1 cellular context compared by ENCODE assay signal in the genomic region with DNA sequence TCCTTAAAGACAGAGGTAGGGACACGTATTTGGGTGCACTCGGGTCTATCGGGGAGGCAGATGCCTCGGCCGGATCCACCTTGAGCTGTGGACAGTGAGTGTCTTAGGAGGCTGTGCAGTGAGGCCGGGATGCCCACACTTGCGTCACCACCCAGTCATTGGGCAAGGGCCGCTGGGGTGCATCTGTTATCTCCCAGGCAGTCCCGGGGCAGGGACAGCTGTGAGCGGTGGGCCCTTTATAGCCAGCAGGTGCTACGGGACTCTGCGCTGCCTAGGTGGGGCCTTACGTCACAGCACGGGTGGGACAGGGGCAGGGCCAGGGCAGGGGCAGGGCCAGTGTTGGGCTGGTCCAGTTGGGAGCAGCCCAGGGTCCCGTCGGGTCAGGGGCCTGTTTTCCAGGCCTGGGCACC.
TF ChIP-seq lines count a peak whose summit lies in the region.

No MANE protein-coding gene starts in this region.

TF ChIP-seq in H1, 55 proteins besides CTCF, POLR2A, EP300 and RAD21:
- TF ChIP-seq SIN3A (conservative IDR thresholded peaks at IDR 0.05 in 1 of 2, IDR thresholded peaks at IDR 0.05 in 1 of 2; ENCODE audit: low read depth in 1 of 2, low read length in 2 of 2) (no peak), CHD2 (IDR thresholded peaks at IDR 0.05; ENCODE audit: low read length) (no peak), CEBPB (IDR thresholded peaks at IDR 0.05; ENCODE audit: low read depth, low read length) (no peak), SIX5 (IDR thresholded peaks at IDR 0.05; ENCODE audit: low read depth, low read length) (no peak), POU5F1 (IDR thresholded peaks at IDR 0.05; ENCODE audit: low read depth, low read length) (no peak), SP4 (IDR thresholded peaks at IDR 0.05; ENCODE audit: low read length) (no peak), JUN (IDR thresholded peaks at IDR 0.05; ENCODE audit: low read depth, low read length) (no peak), CHD1 (IDR thresholded peaks at IDR 0.05; ENCODE audit: low read depth, low read length) (no peak), SAP30 (IDR thresholded peaks at IDR 0.05; ENCODE audit: insufficient read depth, insufficient replicate concordance, low read length) (no peak), KDM1A (IDR thresholded peaks at IDR 0.05; ENCODE audit: borderline replicate concordance, low read length) (no peak), CTBP2 (IDR thresholded peaks at IDR 0.05; ENCODE audit: borderline replicate concordance, insufficient read depth, insufficient read length, low read length) (no peak), ASH2L (IDR thresholded peaks at IDR 0.05; ENCODE audit: low read length) (no peak), SIRT6 (IDR thresholded peaks at IDR 0.05; ENCODE audit: low read length) (no peak), TEAD4 (IDR thresholded peaks at IDR 0.05; ENCODE audit: low read depth, low read length) (no peak), BACH1 (IDR thresholded peaks at IDR 0.05; ENCODE audit: low read length) (no peak), RNF2 (IDR thresholded peaks at IDR 0.05; ENCODE audit: borderline replicate concordance, low read depth, low read length, missing control alignments, poor library complexity, severe bottlenecking) (no peak)
- TF ChIP-seq, protein P1, sequence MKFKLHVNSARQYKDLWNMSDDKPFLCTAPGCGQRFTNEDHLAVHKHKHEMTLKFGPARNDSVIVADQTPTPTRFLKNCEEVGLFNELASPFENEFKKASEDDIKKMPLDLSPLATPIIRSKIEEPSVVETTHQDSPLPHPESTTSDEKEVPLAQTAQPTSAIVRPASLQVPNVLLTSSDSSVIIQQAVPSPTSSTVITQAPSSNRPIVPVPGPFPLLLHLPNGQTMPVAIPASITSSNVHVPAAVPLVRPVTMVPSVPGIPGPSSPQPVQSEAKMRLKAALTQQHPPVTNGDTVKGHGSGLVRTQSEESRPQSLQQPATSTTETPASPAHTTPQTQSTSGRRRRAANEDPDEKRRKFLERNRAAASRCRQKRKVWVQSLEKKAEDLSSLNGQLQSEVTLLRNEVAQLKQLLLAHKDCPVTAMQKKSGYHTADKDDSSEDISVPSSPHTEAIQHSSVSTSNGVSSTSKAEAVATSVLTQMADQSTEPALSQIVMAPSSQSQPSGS (IDR thresholded peaks at IDR 0.05; ENCODE audit: low read length), result no peak
